ENCODE assay signal across 35 cellular contexts in genomic region chr22:34293324-34293723, GRCh38.
"Had no signal": no experiment of that assay in that cellular context is flagged by ENCODE, and none has a peak within 500 bp of the region (broad histone marks: within the 10 kb centered on the region; RNA-seq: fewer than 3 reads in every experiment).

No MANE protein-coding gene starts in this region.

- H3K27me3 ChIP-seq: MG63 had no signal

- H3K9ac ChIP-seq: KMS-11 had no signal

- H3K4me2 ChIP-seq: KMS-11 had no signal

- H3K9me3 ChIP-seq: MG63 had no signal

- H3K27ac ChIP-seq: KMS-11 had no signal

- H3K36me3 ChIP-seq: MG63 had no signal

- H3K4me3 ChIP-seq: MG63 had no signal

- DNase-seq: Karpas-422, Kasumi-1, KBM-7, KG1, MG63, MM.1S, MV-4-11, NCI-H1048, NCI-H1092, NCI-H1092 treated with DMSO at 0.1 percent for 48 hours, NCI-H1105, NCI-H1105 treated with DMSO at 0.1 percent for 48 hours, NCI-H1417, NCI-H1417 treated with DMSO at 0.1 percent for 48 hours, NCI-H1436, NCI-H1436 treated with DMSO at 0.1 percent for 48 hours, NCI-H146, NCI-H1694, NCI-H1694 treated with DMSO at 0.1 percent for 48 hours, NCI-H187, NCI-H187 treated with DMSO at 0.1 percent for 48 hours, NCI-H1930, NCI-H2029, NCI-H2029 treated with DMSO at 0.1 percent for 48 hours, NCI-H2081, NCI-H2081 treated with DMSO at 0.1 percent for 48 hours, NCI-H2107, NCI-H2171, NCI-H2171 treated with DMSO at 0.1 percent for 48 hours, NCI-H2227 treated with DMSO at 0.1 percent for 48 hours, NCI-H226, NCI-H345, NCI-H446, NCI-H446 treated with DMSO at 0.1 percent for 48 hours had no signal
